Comparison of ENCODE assay signal across 9 cellular contexts in genomic region chr12:15151141-15152091, GRCh38.
A peak's percentile ranks its signal among the peaks of the same experiment; 100 is the strongest.
DNase-seq lines count a peak whose midpoint lies in the region; ATAC-seq and TF ChIP-seq lines count a peak whose summit lies in the region.
"Had no signal": no experiment of that assay in that cellular context is flagged by ENCODE, and none has a peak within 500 bp of the region (broad histone marks: within the 10 kb centered on the region; RNA-seq: fewer than 3 reads in every experiment).

No MANE protein-coding gene starts in this region.

- H3K4me3 Mint-ChIP-seq in MCF 10A (ENCODE audit: unreplicated experiment) = no peak overlapping the region
- no peak overlapping the region for H3K4me3 Mint-ChIP-seq in activated CD8-positive, alpha-beta memory T cell treated with anti-CD3 and anti-CD28 coated beads, Interleukin-2, amount 10 ng/mL, durations not matched to agents 7 days and 5 days
- H3K4me3 Mint-ChIP-seq: activated naive CD8-positive, alpha-beta T cell treated with anti-CD3 and anti-CD28 coated beads, Interleukin-2, amount 10 ng/mL, durations not matched to agents 7 days and 5 days had no signal

- no peaks in the 10 kb centered on the region for H3K9me3 ChIP-seq in BE2C
- H3K9me3 ChIP-seq in right lobe of liver = no peaks in the 10 kb centered on the region

- no peaks in the 10 kb centered on the region for H3K36me3 Mint-ChIP-seq in MCF 10A (ENCODE audit: insufficient read depth, unreplicated experiment)
- no peaks in the 10 kb centered on the region for H3K36me3 Mint-ChIP-seq in activated CD8-positive, alpha-beta memory T cell treated with anti-CD3 and anti-CD28 coated beads, Interleukin-2, amount 10 ng/mL, durations not matched to agents 7 days and 5 days
- H3K36me3 Mint-ChIP-seq: activated naive CD8-positive, alpha-beta T cell treated with anti-CD3 and anti-CD28 coated beads, Interleukin-2, amount 10 ng/mL, durations not matched to agents 7 days and 5 days had no signal

- TF ChIP-seq CTCF in BE2C (IDR thresholded peaks at IDR 0.05; ENCODE audit: low read depth, low read length) (peak; percentile 75), LNCAP (IDR thresholded peaks at IDR 0.05) (peak; percentile 64), MCF 10A (IDR thresholded peaks at IDR 0.05; ENCODE audit: unreplicated experiment) (peak; percentile 41), right lobe of liver (IDR thresholded peaks at IDR 0.05) (peak; percentile 49 to 62 (median 50))

- H3K27ac ChIP-seq in right lobe of liver = no peak overlapping the region

- CTCF ChIA-PET in MCF 10A (lab: Yijun Ruan, JAX) = interaction anchor here (0.6 to 7.9 kb wide), 44 partner anchors 10 to 538 kb away, joined by 3 to 228 read pairs (median 4); partner anchors contain the start of gene RERG
- CTCF ChIA-PET in activated CD8-positive, alpha-beta memory T cell treated with anti-CD3 and anti-CD28 coated beads, Interleukin-2, amount 10 ng/mL, durations not matched to agents 7 days and 5 days (lab: Charles Lee) = interaction anchor here (3.1 kb wide), 1 partner anchor 70 kb away, joined by 12 read pairs; the partner anchor contains the start of gene RERG

- peak; percentile 63 to 71 (median 66) for ATAC-seq in right lobe of liver
- ATAC-seq in GM19351 (IDR thresholded peaks at IDR 0.05; ENCODE audit: unreplicated experiment) = no peak
- ATAC-seq in activated CD8-positive, alpha-beta memory T cell treated with anti-CD3 and anti-CD28 coated beads, Interleukin-2, amount 10 ng/mL, durations not matched to agents 7 days and 5 days = no peak

- H3K27me3 Mint-ChIP-seq in MCF 10A (ENCODE audit: insufficient read depth, unreplicated experiment) = no peaks in the 10 kb centered on the region
- H3K27me3 Mint-ChIP-seq in activated CD8-positive, alpha-beta memory T cell treated with anti-CD3 and anti-CD28 coated beads, Interleukin-2, amount 10 ng/mL, durations not matched to agents 7 days and 5 days = peaks cover 8% of the 10 kb centered on the region

- H3K4me1 ChIP-seq in BE2C (peaks cover 46% of the 10 kb centered on the region), right lobe of liver (no peaks in the 10 kb centered on the region)

- BruUV-seq in MCF 10A (replicated peaks; lab: Mats Ljungman, UMichigan) = no TSS peak

- no peaks in the 10 kb centered on the region for H3K9me3 Mint-ChIP-seq in MCF 10A (ENCODE audit: unreplicated experiment)
- H3K9me3 Mint-ChIP-seq in activated CD8-positive, alpha-beta memory T cell treated with anti-CD3 and anti-CD28 coated beads, Interleukin-2, amount 10 ng/mL, durations not matched to agents 7 days and 5 days (ENCODE audit: low read depth) = no peaks in the 10 kb centered on the region
- H3K9me3 Mint-ChIP-seq: activated naive CD8-positive, alpha-beta T cell treated with anti-CD3 and anti-CD28 coated beads, Interleukin-2, amount 10 ng/mL, durations not matched to agents 7 days and 5 days had no signal

- WGBS in right lobe of liver (ENCODE audit: insufficient coverage, low coverage, low lambda C conversion rate, missing lambda C conversion rate) = 56% methylated on average over 5 of the region's 5 CpGs

- TF ChIP-seq POLR2A in right lobe of liver (IDR thresholded peaks at IDR 0.05) = no peak

- DNase-seq in BE2C (peak; percentile 38), MCF 10A (ENCODE audit: unreplicated experiment) (peak; percentile 61), right lobe of liver (no peak), cerebellar nuclear complex (lab: John Stamatoyannopoulos, UW) (no peak)
- no peak for DNase-seq in activated naive CD4-positive, alpha-beta T cell treated with anti-CD3 and anti-CD28 coated beads, Interleukin-2, amount 50 U/mL, for 16 hours
- DNase-seq in activated CD8-positive, alpha-beta memory T cell treated with anti-CD3 and anti-CD28 coated beads, Interleukin-2, amount 10 ng/mL, durations not matched to agents 7 days and 5 days = no peak
- DNase-seq: activated naive CD8-positive, alpha-beta T cell treated with anti-CD3 and anti-CD28 coated beads, Interleukin-2, amount 10 ng/mL, durations not matched to agents 7 days and 5 days had no signal

- H3K27me3 ChIP-seq in BE2C (no peaks in the 10 kb centered on the region), right lobe of liver (no peaks in the 10 kb centered on the region)

- intact Hi-C loops in MCF 10A (cut with micrococcal nuclease) = loop anchor here (1.0 to 10.0 kb wide), 6 partner anchors 70 to 703 kb away; partner anchors contain the start of gene RERG
- intact Hi-C loops in right lobe of liver (cut with DNase I) = no loop called here

- H3K4me3 ChIP-seq in BE2C (ENCODE audit: low read depth, low read length) (no peak overlapping the region), right lobe of liver (no peak overlapping the region)

- H3K27ac Mint-ChIP-seq in MCF 10A (ENCODE audit: low read depth, unreplicated experiment) = no peak overlapping the region
- no peak overlapping the region for H3K27ac Mint-ChIP-seq in activated CD8-positive, alpha-beta memory T cell treated with anti-CD3 and anti-CD28 coated beads, Interleukin-2, amount 10 ng/mL, durations not matched to agents 7 days and 5 days
- H3K27ac Mint-ChIP-seq: activated naive CD8-positive, alpha-beta T cell treated with anti-CD3 and anti-CD28 coated beads, Interleukin-2, amount 10 ng/mL, durations not matched to agents 7 days and 5 days had no signal

- H3K36me3 ChIP-seq in BE2C (no peaks in the 10 kb centered on the region), right lobe of liver (no peaks in the 10 kb centered on the region)

- H3K4me1 Mint-ChIP-seq in MCF 10A (ENCODE audit: insufficient read depth, unreplicated experiment) = peaks cover 40% of the 10 kb centered on the region
- no peaks in the 10 kb centered on the region for H3K4me1 Mint-ChIP-seq in activated CD8-positive, alpha-beta memory T cell treated with anti-CD3 and anti-CD28 coated beads, Interleukin-2, amount 10 ng/mL, durations not matched to agents 7 days and 5 days
- H3K4me1 Mint-ChIP-seq: activated naive CD8-positive, alpha-beta T cell treated with anti-CD3 and anti-CD28 coated beads, Interleukin-2, amount 10 ng/mL, durations not matched to agents 7 days and 5 days had no signal

- POLR2A ChIA-PET in MCF 10A (lab: Yijun Ruan, JAX) = interaction anchor here (1.3 to 2.0 kb wide), 4 partner anchors 38 to 70 kb away, joined by 3 to 11 read pairs (median 7); partner anchors contain the start of gene RERG

Comparison
In these comparisons a context has a peak if more than half of its experiments do, and no peak if none do; other contexts are left out.
1. DNase-seq: peak in BE2C (single experiment) and MCF 10A (single experiment); none in right lobe of liver (0 of 3), cerebellar nuclear complex (0 of 2), activated naive CD4-positive, alpha-beta T cell treated with anti-CD3 and anti-CD28 coated beads, Interleukin-2, amount 50 U/mL, for 16 hours (single experiment) and activated CD8-positive, alpha-beta memory T cell treated with anti-CD3 and anti-CD28 coated beads, Interleukin-2, amount 10 ng/mL, durations not matched to agents 7 days and 5 days (single experiment).
2. ATAC-seq: peak in right lobe of liver (4 of 4); none in GM19351 (single experiment) and activated CD8-positive, alpha-beta memory T cell treated with anti-CD3 and anti-CD28 coated beads, Interleukin-2, amount 10 ng/mL, durations not matched to agents 7 days and 5 days (single experiment).
3. Peak in every context shown above with its lines, with median percentiles within 50 percentile points of each other: CTCF ChIP-seq.